22 cellular contexts compared by ENCODE assay signal in genomic region chr1:165887877-165888551, GRCh38.
DNase-seq lines count a peak whose midpoint lies in the region; ATAC-seq and TF ChIP-seq lines count a peak whose summit lies in the region.
"Had no signal": no experiment of that assay in that cellular context is flagged by ENCODE, and none has a peak within 500 bp of the region (broad histone marks: within the 10 kb centered on the region; RNA-seq: fewer than 3 reads in every experiment).

No MANE protein-coding gene starts in this region.

- ATAC-seq in HG03432 (IDR thresholded peaks at IDR 0.05; ENCODE audit: unreplicated experiment), result no peak
- ATAC-seq: upper lobe of right lung had no signal

- H3K9me3 ChIP-seq in mammary epithelial cell (replicated peaks; ENCODE audit: insufficient read depth, low read length) (no peaks in the 10 kb centered on the region), suprapubic skin (no peaks in the 10 kb centered on the region)
- H3K9me3 ChIP-seq: BLaER1, upper lobe of right lung had no signal

- H3K9ac ChIP-seq in mammary epithelial cell (ENCODE audit: insufficient read depth, low read length), result no peak overlapping the region
- H3K9ac ChIP-seq: BLaER1, GM23248 had no signal

- peaks cover 2% of the 10 kb centered on the region for H4K20me1 ChIP-seq in mammary epithelial cell (ENCODE audit: insufficient read depth, low read length)

- no peak for TF ChIP-seq CTCF in mammary epithelial cell (conservative IDR thresholded peaks at IDR 0.05 in 1 of 2, IDR thresholded peaks at IDR 0.05 in 1 of 2; ENCODE audit: extremely low read depth in 1 of 2, insufficient read depth in 1 of 2, low read depth in 1 of 2, low read length in 2 of 2)
- no peak for TF ChIP-seq CTCF in suprapubic skin (IDR thresholded peaks at IDR 0.05)

- intact Hi-C loops in mammary epithelial cell (cut with micrococcal nuclease), result no loop called here

- H2AFZ ChIP-seq in mammary epithelial cell (ENCODE audit: low read depth, low read length), result no peak overlapping the region
- H2AFZ ChIP-seq: GM23248 had no signal

- BruUV-seq in mammary epithelial cell (replicated peaks; lab: Mats Ljungman, UMichigan), result no TSS peak

- no peak for TF ChIP-seq POLR2A in suprapubic skin (IDR thresholded peaks at IDR 0.05)

- DNase-seq in NCI-H526 treated with DMSO at 0.1 percent for 48 hours (lab: John Stamatoyannopoulos, UW), result peak; percentile 76
- DNase-seq in mammary epithelial cell, result no peak
- peak; percentile 31 for DNase-seq in left kidney (ENCODE audit: low read depth, low spot score)
- DNase-seq in suprapubic skin (ENCODE audit: low spot score in 2 of 2), result no peak
- no peak for DNase-seq in HPDE6-E6E7 (ENCODE audit: extremely low spot score)
- DNase-seq in nucleus accumbens (lab: John Stamatoyannopoulos, UW), result no peak
- DNase-seq in LoVo (ENCODE audit: low spot score), result no peak
- DNase-seq: activated CD4-positive, alpha-beta memory T cell treated with anti-CD3 and anti-CD28 coated beads, Interleukin-2, amount 10 ng/mL, durations not matched to agents 7 days and 5 days; activated CD4-positive, alpha-beta T cell treated with anti-CD3 and anti-CD28 coated beads for 1 hour; activated CD8-positive, alpha-beta memory T cell treated with anti-CD3 and anti-CD28 coated beads, Interleukin-2, amount 50 U/mL, for 4 hours; activated naive CD4-positive, alpha-beta T cell treated with anti-CD3 and anti-CD28 coated beads for 36 hours; DMS79; GM23248; naive B cell; NCI-H1105; NCI-H1930; NCI-H524; stimulated activated CD4-positive, alpha-beta T cell treated with anti-CD3 and anti-CD28 coated beads, Interleukin-4, amount 100 ng/mL, for 1 hour; upper lobe of right lung had no signal

- no peaks in the 10 kb centered on the region for H3K27me3 ChIP-seq in mammary epithelial cell (ENCODE audit: insufficient read depth, low read length)
- no peaks in the 10 kb centered on the region for H3K27me3 ChIP-seq in suprapubic skin
- H3K27me3 ChIP-seq: BLaER1, upper lobe of right lung had no signal

- in situ Hi-C loops in mammary epithelial cell (cut with MboI; ENCODE audit: low sequenced_read_pairs in 2 of 2), result no loop called here

- peaks cover 14% of the 10 kb centered on the region for H3K36me3 ChIP-seq in mammary epithelial cell (ENCODE audit: insufficient read depth, low read length)
- H3K36me3 ChIP-seq in suprapubic skin, result peaks cover 7% of the 10 kb centered on the region
- H3K36me3 ChIP-seq: upper lobe of right lung had no signal

- CTCF ChIA-PET in mammary epithelial cell (lab: Charles Lee; ENCODE audit: low non-redundant PET), result no interaction called here

- H3K27ac ChIP-seq in mammary epithelial cell (ENCODE audit: insufficient read depth, low read depth, low read length), result no peak overlapping the region
- H3K27ac ChIP-seq in suprapubic skin, result peak overlapping the region; percentile 58
- H3K27ac ChIP-seq: BLaER1, GM23248, SK-N-MC, upper lobe of right lung had no signal

- H3K4me2 ChIP-seq in mammary epithelial cell (ENCODE audit: insufficient read depth, low read depth, low read length), result peak overlapping the region; percentile 47
- H3K4me2 ChIP-seq: BLaER1 had no signal

- dilution Hi-C loops in mammary epithelial cell (cut with HindIII; ENCODE audit: low sequenced_read_pairs), result no loop called here

- TF ChIP-seq EP300 in suprapubic skin (IDR thresholded peaks at IDR 0.05), result no peak

- H3K79me2 ChIP-seq in mammary epithelial cell (ENCODE audit: insufficient read depth, low read length), result peaks cover 89% of the 10 kb centered on the region

- peaks cover 25% of the 10 kb centered on the region for H3K4me1 ChIP-seq in mammary epithelial cell (ENCODE audit: insufficient read depth, low read length)
- peaks cover 16% of the 10 kb centered on the region for H3K4me1 ChIP-seq in suprapubic skin

- H3K4me3 ChIP-seq in mammary epithelial cell (replicated peaks in 1 of 3; ENCODE audit: insufficient read depth in 1 of 3, low read depth in 2 of 3, low read length in 3 of 3), result no peak overlapping the region
- no peak overlapping the region for H3K4me3 ChIP-seq in suprapubic skin
- H3K4me3 ChIP-seq: BLaER1, GM23248, SK-N-MC, upper lobe of right lung had no signal

- 41% methylated on average over 8 of the region's 8 CpGs for WGBS in mammary epithelial cell (ENCODE audit: low coverage, missing lambda C conversion rate)
- 50% methylated on average over 8 of the region's 8 CpGs for WGBS in suprapubic skin

Comparison
In these comparisons a context has a peak if more than half of its experiments do, and no peak if none do; other contexts are left out.
1. DNase-seq: peak in NCI-H526 treated with DMSO at 0.1 percent for 48 hours (single experiment) and left kidney (single experiment); none in mammary epithelial cell (single experiment), suprapubic skin (0 of 2), HPDE6-E6E7 (single experiment), nucleus accumbens (0 of 56) and LoVo (single experiment).